In the genomic region with DNA sequence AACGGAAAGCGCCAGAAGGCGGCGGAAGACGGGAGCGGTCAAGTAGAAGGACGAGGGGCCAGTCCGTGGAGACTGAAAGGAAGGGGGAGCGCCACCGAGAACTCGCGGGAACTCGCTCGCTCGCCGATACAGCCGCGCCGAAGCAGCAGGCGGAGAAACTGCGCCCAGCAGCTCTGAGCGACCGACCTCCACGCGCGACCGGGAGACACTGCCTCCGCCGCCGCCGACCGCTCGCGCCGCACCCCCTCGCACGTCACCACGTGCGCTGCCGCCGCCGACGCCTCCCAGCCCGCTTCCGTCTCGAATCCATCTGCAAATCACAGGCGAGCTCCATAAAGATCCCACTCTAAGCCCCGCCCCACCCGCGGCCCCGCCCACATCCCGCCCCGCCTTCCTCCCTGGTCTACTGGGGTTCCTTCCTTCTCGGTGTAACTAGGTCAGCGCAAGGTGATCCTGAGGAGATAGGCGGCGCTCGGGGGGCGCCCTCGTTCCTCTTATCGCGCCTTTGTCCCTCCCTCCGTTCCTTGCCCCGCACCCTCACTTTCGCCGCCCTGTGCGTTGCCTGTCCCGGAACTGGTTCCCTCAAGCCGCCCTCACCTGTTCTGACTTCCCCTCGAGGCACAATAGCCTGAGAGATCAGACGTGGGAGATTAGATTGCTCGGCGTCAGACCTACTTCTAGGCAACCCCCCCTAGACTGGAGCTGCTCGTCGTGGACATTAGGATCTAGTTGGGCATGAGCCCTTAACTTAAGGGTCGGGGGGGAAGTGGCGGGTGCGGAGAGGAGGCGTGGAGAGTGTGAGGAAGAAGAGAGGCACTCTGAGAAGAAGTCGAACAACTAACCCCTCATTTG, we compare ENCODE assay signal across 8 cellular contexts. TPM values are rescaled to one million over a fixed set of nuclear protein-coding genes. Genes with fewer than 3 reads are reported as not detected.
DNase-seq lines count a peak whose midpoint lies in the region; ATAC-seq and TF ChIP-seq lines count a peak whose summit lies in the region.

A gene (minus strand): TSS at position 210 of the 852 bp plus-strand sequence. CDS start 7,750 bp downstream, outside the sequence.

- peaks cover 13% of the 10 kb centered on the region for H3K9me3 Mint-ChIP-seq in activated T-helper 17 cell treated with anti-CD3 and anti-CD28 coated beads, Interleukin-2, amount 50 U/mL, for 72 hours
- no peaks in the 10 kb centered on the region for H3K9me3 Mint-ChIP-seq in natural killer cell

- peak within 1 kb of the TSS; percentile 92 for H3K4me3 ChIP-seq in fibroblast of mammary gland (ENCODE audit: control insufficient read depth, low read depth, low read length)

- H3K4me3 Mint-ChIP-seq in activated T-helper 17 cell treated with anti-CD3 and anti-CD28 coated beads, Interleukin-2, amount 50 U/mL, for 72 hours, result peak within 1 kb of the TSS; percentile 96
- peak within 1 kb of the TSS; percentile 95 for H3K4me3 Mint-ChIP-seq in natural killer cell

- H3K27ac Mint-ChIP-seq in activated T-helper 17 cell treated with anti-CD3 and anti-CD28 coated beads, Interleukin-2, amount 50 U/mL, for 72 hours, result peak within 1 kb of the TSS; percentile 100
- H3K27ac Mint-ChIP-seq in natural killer cell, result peak within 1 kb of the TSS; percentile 98 to 99

- TF ChIP-seq CTCF in LNCAP (IDR thresholded peaks at IDR 0.05) (peak; percentile 40; the same call in 1 of the 2 replicates), fibroblast of mammary gland (conservative IDR thresholded peaks at IDR 0.05; ENCODE audit: control insufficient read depth, insufficient read depth, low read depth, low read length) (no peak), natural killer cell (IDR thresholded peaks at IDR 0.05) (no peak)

- H3K4me1 Mint-ChIP-seq in activated T-helper 17 cell treated with anti-CD3 and anti-CD28 coated beads, Interleukin-2, amount 50 U/mL, for 72 hours, result peaks cover 43% of the 10 kb centered on the region
- H3K4me1 Mint-ChIP-seq in natural killer cell, result peaks cover 52 to 58% of the 10 kb centered on the region in 2 donors

- H3K27me3 Mint-ChIP-seq in activated T-helper 17 cell treated with anti-CD3 and anti-CD28 coated beads, Interleukin-2, amount 50 U/mL, for 72 hours, result no peaks in the 10 kb centered on the region
- H3K27me3 Mint-ChIP-seq in natural killer cell (ENCODE audit: low read depth in 2 of 2), result no peaks in the 10 kb centered on the region

- intact Hi-C loops in natural killer cell (cut with micrococcal nuclease), result loop anchor here (1.0 to 10.0 kb wide), 10 partner anchors 22 to 1058 kb away; a partner anchor contains a TSS

- peak; percentile 72 for ATAC-seq in activated T-helper 17 cell treated with anti-CD3 and anti-CD28 coated beads, Interleukin-2, amount 50 U/mL, for 72 hours (replicated peaks)
- ATAC-seq in natural killer cell, result peak; percentile 70 to 89 (median 76)

- peaks cover 88% of the 10 kb centered on the region for H3K36me3 Mint-ChIP-seq in activated T-helper 17 cell treated with anti-CD3 and anti-CD28 coated beads, Interleukin-2, amount 50 U/mL, for 72 hours (ENCODE audit: low read depth)
- H3K36me3 Mint-ChIP-seq in natural killer cell, result peaks cover under 1% of the 10 kb centered on the region

- DNase-seq in EL (peak; percentile 94), GOT3 (lab: John Stamatoyannopoulos, UW) (peak; percentile 98), RPMI8226 (peak; percentile 97), fibroblast of mammary gland (ENCODE audit: low read depth) (peak; percentile 83), natural killer cell (peak; percentile 92)
- DNase-seq in stimulated activated naive CD4-positive, alpha-beta T cell treated with Interleukin-2 at 50 U/mL for 16 hours (lab: John Stamatoyannopoulos, UW), result peak; percentile 96

RNA-seq across cellular contexts. Expression of the gene that starts here (rescaled TPM):
- total RNA-seq in activated T-helper 17 cell treated with anti-CD3 and anti-CD28 coated beads, Interleukin-2, amount 50 U/mL, for 72 hours, result 100 to 1,000 TPM; 215 to 269 TPM
- total RNA-seq in natural killer cell, result 100 to 1,000 TPM; 250 to 394 (median 299) TPM

Comparison
In these comparisons a context has a peak if more than half of its experiments do, and no peak if none do; other contexts are left out.
1. Peak in every context shown above with its lines: DNase-seq, ATAC-seq and H3K4me3 ChIP-seq.